In the genomic region with DNA sequence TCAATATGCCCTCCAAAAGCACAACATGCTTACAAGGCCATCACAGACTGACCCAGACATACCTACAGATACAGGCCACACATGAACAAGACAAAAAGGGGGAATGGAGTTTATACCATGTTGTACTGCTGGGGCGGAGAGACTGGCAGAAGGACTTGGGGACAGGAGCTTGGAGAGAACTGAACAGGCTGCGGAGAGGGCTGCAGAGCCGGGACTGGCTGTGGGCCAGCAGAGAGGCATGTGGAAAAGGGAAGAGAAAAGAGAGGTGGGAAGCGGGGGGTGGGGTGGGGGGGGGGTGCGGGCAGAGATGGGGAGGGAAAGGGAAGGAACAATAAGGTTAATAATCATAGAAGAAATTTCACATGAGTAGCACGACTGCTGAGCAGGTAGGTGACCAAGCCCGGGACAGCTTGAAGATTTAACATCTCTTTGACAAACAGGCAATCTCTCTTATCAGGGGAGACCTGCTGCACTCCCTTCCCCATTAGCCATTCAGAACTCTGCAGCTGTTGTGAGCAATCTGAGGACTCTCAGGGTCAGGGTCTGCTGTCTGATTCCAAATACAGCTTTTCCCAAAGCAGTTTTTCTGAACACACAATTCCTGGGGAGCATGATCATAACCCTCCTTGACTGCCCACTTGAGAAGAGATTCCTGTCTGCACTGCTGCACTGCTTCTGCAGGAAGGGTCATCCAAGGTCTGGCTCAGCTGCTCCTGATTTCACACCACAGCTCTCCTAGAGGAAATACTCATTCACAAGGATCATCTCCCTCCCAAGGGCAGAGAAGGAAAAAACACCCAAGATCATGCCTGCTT, we compare ENCODE assay signal across 12 cellular contexts. TPM values are rescaled to one million over a fixed set of nuclear protein-coding genes. Genes with fewer than 3 reads are reported as not detected.
DNase-seq lines count a peak whose midpoint lies in the region; ATAC-seq and TF ChIP-seq lines count a peak whose summit lies in the region.
"Had no signal": no experiment of that assay in that cellular context is flagged by ENCODE, and none has a peak within 500 bp of the region (broad histone marks: within the 10 kb centered on the region; RNA-seq: fewer than 3 reads in every experiment).

No MANE protein-coding gene starts in this region.

- peaks cover 3% of the 10 kb centered on the region; the same call in 1 of the 2 replicates for H3K9me3 Mint-ChIP-seq in WTC11
- H3K9me3 Mint-ChIP-seq: activated CD4-positive, alpha-beta memory T cell treated with anti-CD3 and anti-CD28 coated beads, Interleukin-2, amount 10 ng/mL, durations not matched to agents 7 days and 5 days; activated naive CD4-positive, alpha-beta T cell treated with anti-CD3 and anti-CD28 coated beads, Interleukin-2, amount 10 ng/mL, durations not matched to agents 7 days and 5 days had no signal

- H3K27me3 ChIP-seq in left ventricle myocardium inferior (ENCODE audit: low read depth) (no peaks in the 10 kb centered on the region), skeletal muscle satellite cell (ENCODE audit: control insufficient read depth, insufficient read depth, low read length) (no peaks in the 10 kb centered on the region), suprapubic skin (no peaks in the 10 kb centered on the region)

- H3K36me3 ChIP-seq in left ventricle myocardium inferior (peaks cover 42% of the 10 kb centered on the region), skeletal muscle satellite cell (ENCODE audit: insufficient read depth, low read length) (peaks cover 34% of the 10 kb centered on the region), suprapubic skin (peaks cover 84% of the 10 kb centered on the region)

- no peaks in the 10 kb centered on the region for H3K9me3 ChIP-seq in left ventricle myocardium inferior (replicated peaks)
- H3K9me3 ChIP-seq in skeletal muscle satellite cell (replicated peaks; ENCODE audit: low read length) = no peaks in the 10 kb centered on the region
- no peaks in the 10 kb centered on the region for H3K9me3 ChIP-seq in suprapubic skin
- H3K9me3 ChIP-seq: prostate gland had no signal

- H3K4me3 ChIP-seq in left ventricle myocardium inferior = peak overlapping the region; percentile 3
- H3K4me3 ChIP-seq in skeletal muscle satellite cell (ENCODE audit: low read length) = no peak overlapping the region
- H3K4me3 ChIP-seq in suprapubic skin = no peak overlapping the region
- H3K4me3 ChIP-seq: prostate gland had no signal

- peak overlapping the region; percentile 2 for H3K4me2 ChIP-seq in skeletal muscle satellite cell (ENCODE audit: low read length)

- intact Hi-C loops in left ventricle myocardium inferior (cut with micrococcal nuclease) = no loop called here

- H3K27me3 Mint-ChIP-seq in WTC11 (ENCODE audit: low read depth) = no peaks in the 10 kb centered on the region
- H3K27me3 Mint-ChIP-seq: activated CD4-positive, alpha-beta memory T cell treated with anti-CD3 and anti-CD28 coated beads, Interleukin-2, amount 10 ng/mL, durations not matched to agents 7 days and 5 days; activated naive CD4-positive, alpha-beta T cell treated with anti-CD3 and anti-CD28 coated beads, Interleukin-2, amount 10 ng/mL, durations not matched to agents 7 days and 5 days had no signal

- ATAC-seq in WTC11 (no peak), GM19328 (IDR thresholded peaks at IDR 0.05; ENCODE audit: unreplicated experiment) (no peak)

- H3K4me3 Mint-ChIP-seq in WTC11 = no peak overlapping the region
- H3K4me3 Mint-ChIP-seq: activated CD4-positive, alpha-beta memory T cell treated with anti-CD3 and anti-CD28 coated beads, Interleukin-2, amount 10 ng/mL, durations not matched to agents 7 days and 5 days; activated naive CD4-positive, alpha-beta T cell treated with anti-CD3 and anti-CD28 coated beads, Interleukin-2, amount 10 ng/mL, durations not matched to agents 7 days and 5 days had no signal

- H3K4me1 ChIP-seq in left ventricle myocardium inferior (peaks cover 35% of the 10 kb centered on the region), skeletal muscle satellite cell (ENCODE audit: control insufficient read depth, insufficient read depth, low read length) (peaks cover 20% of the 10 kb centered on the region), suprapubic skin (no peaks in the 10 kb centered on the region)

- no peak for TF ChIP-seq EP300 in suprapubic skin (IDR thresholded peaks at IDR 0.05)

- peak overlapping the region; percentile 34 for H3K27ac Mint-ChIP-seq in WTC11
- H3K27ac Mint-ChIP-seq: activated CD4-positive, alpha-beta memory T cell treated with anti-CD3 and anti-CD28 coated beads, Interleukin-2, amount 10 ng/mL, durations not matched to agents 7 days and 5 days had no signal

- peak overlapping the region; percentile 44 for H3K27ac ChIP-seq in left ventricle myocardium inferior (replicated peaks)
- no peak overlapping the region for H3K27ac ChIP-seq in suprapubic skin
- H3K27ac ChIP-seq: prostate gland had no signal

- H3K4me1 Mint-ChIP-seq in WTC11 = no peaks in the 10 kb centered on the region
- H3K4me1 Mint-ChIP-seq: activated naive CD4-positive, alpha-beta T cell treated with anti-CD3 and anti-CD28 coated beads, Interleukin-2, amount 10 ng/mL, durations not matched to agents 7 days and 5 days had no signal

- CTCF ChIA-PET in WTC11 (lab: Charles Lee) = interaction anchor here (0.6 to 3.2 kb wide), 6 partner anchors 30 to 183 kb away, joined by 3 to 14 read pairs (median 5); a partner anchor contains a TSS

- TF ChIP-seq CTCF in WTC11 (IDR thresholded peaks at IDR 0.05) (no peak), left ventricle myocardium inferior (IDR thresholded peaks at IDR 0.05; ENCODE audit: borderline replicate concordance) (no peak), suprapubic skin (IDR thresholded peaks at IDR 0.05) (no peak)

- WGBS in suprapubic skin = 71% methylated on average over 7 of the region's 7 CpGs

- peak; percentile 58 for DNase-seq in DMS 273 (lab: John Stamatoyannopoulos, UW; ENCODE audit: unreplicated experiment)
- no peak for DNase-seq in DMS 273 treated with DMSO at 0.1 percent for 48 hours (lab: John Stamatoyannopoulos, UW)
- no peak for DNase-seq in WTC11 (ENCODE audit: low spot score)
- peak; percentile 35 for DNase-seq in left ventricle myocardium inferior
- DNase-seq in NCI-H82 (lab: John Stamatoyannopoulos, UW) = no peak
- no peak for DNase-seq in suprapubic skin (ENCODE audit: low spot score in 2 of 2)
- DNase-seq: 8988T; activated CD4-positive, alpha-beta memory T cell treated with anti-CD3 and anti-CD28 coated beads, Interleukin-2, amount 10 ng/mL, durations not matched to agents 7 days and 5 days; activated naive CD4-positive, alpha-beta T cell treated with anti-CD3 and anti-CD28 coated beads, Interleukin-2, amount 10 ng/mL, durations not matched to agents 7 days and 5 days had no signal

- POLR2A ChIA-PET in WTC11 (lab: Charles Lee) = no interaction called here

- TF ChIP-seq POLR2A in suprapubic skin (IDR thresholded peaks at IDR 0.05) = no peak

- H3K9ac ChIP-seq in skeletal muscle satellite cell (ENCODE audit: low read depth, low read length) = peak overlapping the region; percentile 43

- H3K36me3 Mint-ChIP-seq in WTC11 = peaks cover 15% of the 10 kb centered on the region

TF ChIP-seq in WTC11, 78 proteins besides CTCF, POLR2A, EP300 and RAD21 (continues in another document):
- TF ChIP-seq ZNF138 (CRISPR knock-in tag; conservative IDR thresholded peaks at IDR 0.05) (no peak), MXD4 (CRISPR knock-in tag; IDR thresholded peaks at IDR 0.05; ENCODE audit: borderline replicate concordance) (no peak), TP53 (CRISPR knock-in tag; IDR thresholded peaks at IDR 0.05) (no peak), ATF1 (CRISPR knock-in tag; IDR thresholded peaks at IDR 0.05) (no peak), ETV6 (CRISPR knock-in tag; IDR thresholded peaks at IDR 0.05) (no peak), SP1 (CRISPR knock-in tag; conservative IDR thresholded peaks at IDR 0.05) (no peak), EMX1 (CRISPR knock-in tag; IDR thresholded peaks at IDR 0.05) (no peak), SMAD3 (CRISPR knock-in tag; IDR thresholded peaks at IDR 0.05; ENCODE audit: borderline replicate concordance) (no peak), ZNF219 (CRISPR knock-in tag; IDR thresholded peaks at IDR 0.05; ENCODE audit: borderline replicate concordance) (no peak)
- TF ChIP-seq, protein P1, sequence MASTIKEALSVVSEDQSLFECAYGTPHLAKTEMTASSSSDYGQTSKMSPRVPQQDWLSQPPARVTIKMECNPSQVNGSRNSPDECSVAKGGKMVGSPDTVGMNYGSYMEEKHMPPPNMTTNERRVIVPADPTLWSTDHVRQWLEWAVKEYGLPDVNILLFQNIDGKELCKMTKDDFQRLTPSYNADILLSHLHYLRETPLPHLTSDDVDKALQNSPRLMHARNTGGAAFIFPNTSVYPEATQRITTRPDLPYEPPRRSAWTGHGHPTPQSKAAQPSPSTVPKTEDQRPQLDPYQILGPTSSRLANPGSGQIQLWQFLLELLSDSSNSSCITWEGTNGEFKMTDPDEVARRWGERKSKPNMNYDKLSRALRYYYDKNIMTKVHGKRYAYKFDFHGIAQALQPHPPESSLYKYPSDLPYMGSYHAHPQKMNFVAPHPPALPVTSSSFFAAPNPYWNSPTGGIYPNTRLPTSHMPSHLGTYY (CRISPR knock-in tag; IDR thresholded peaks at IDR 0.05) = no peak

RNA-seq across cellular contexts. Expression of a gene that starts 21.6 kb away (rescaled TPM):
- total RNA-seq in WTC11 (2021) = 3.2 to 3.4 TPM (median 3.3 TPM) in 3 replicates
- 0.69 TPM for total RNA-seq in left ventricle myocardium inferior
- total RNA-seq in skeletal muscle satellite cell (2012; rRNA removed) = under 0.01 and 4.8 TPM in 2 replicates
- total RNA-seq in suprapubic skin = 1 to 10 TPM; 1.7 to 3.0 (median 2.1) TPM

RNA-seq across cellular contexts. Expression of a gene that starts 43.0 kb away (rescaled TPM):
- total RNA-seq in WTC11 (2021) (262 to 297 TPM (median 265 TPM) in 3 replicates), left ventricle myocardium inferior (22.9 TPM), suprapubic skin (10 to 100 TPM; 53.5 to 87.2 (median 70.3) TPM)
- total RNA-seq in skeletal muscle satellite cell (2012; rRNA removed) = 240 and 290 TPM in 2 replicates

RNA-seq across cellular contexts. Expression of a gene that starts 56.0 kb away (rescaled TPM):
- total RNA-seq in WTC11 (2021) (3.7 to 4.9 TPM (median 4.4 TPM) in 3 replicates), left ventricle myocardium inferior (0.44 TPM), suprapubic skin (10 to 100 TPM in 3 of 4 donors, 1 to 10 TPM in 1; 7.1 to 26.0 (median 18.3) TPM)
- total RNA-seq in skeletal muscle satellite cell (2012; rRNA removed) = 1.3 and 2.2 TPM in 2 replicates

Comparison
In these comparisons a context has a peak if more than half of its experiments do, and no peak if none do; other contexts are left out.
1. DNase-seq: peak in DMS 273 (single experiment) and left ventricle myocardium inferior (single experiment); none in DMS 273 treated with DMSO at 0.1 percent for 48 hours (single experiment), WTC11 (single experiment), NCI-H82 (single experiment) and suprapubic skin (0 of 2).